ENCODE assay signal across 13 cellular contexts in genomic region chr3:60948488-60948887, GRCh38.
DNase-seq lines count a peak whose midpoint lies in the region; ATAC-seq, FAIRE-seq and TF ChIP-seq lines count a peak whose summit lies in the region.
"Had no signal": no experiment of that assay in that cellular context is flagged by ENCODE, and none has a peak within 500 bp of the region (broad histone marks: within the 10 kb centered on the region; RNA-seq: fewer than 3 reads in every experiment).

No MANE protein-coding gene starts in this region.

- no peaks in the 10 kb centered on the region for H3K36me3 Mint-ChIP-seq in astrocyte (ENCODE audit: low read depth, unreplicated experiment)

- no peak for FAIRE-seq in astrocyte (lab: Jason Lieb, UNC)
- FAIRE-seq in keratinocyte (lab: Jason Lieb, UNC) = no peak

- H3K4me2 ChIP-seq in astrocyte (ENCODE audit: low read length) (no peak overlapping the region), keratinocyte (ENCODE audit: control insufficient read depth, extremely low read depth, insufficient read depth, low read depth, low read length) (no peak overlapping the region)

- no peaks in the 10 kb centered on the region for H3K4me1 Mint-ChIP-seq in astrocyte (ENCODE audit: low read depth, unreplicated experiment)
- H3K4me1 Mint-ChIP-seq: activated CD4-positive, alpha-beta memory T cell treated with anti-CD3 and anti-CD28 coated beads, Interleukin-2, amount 10 ng/mL, durations not matched to agents 7 days and 5 days had no signal

- H4K20me1 ChIP-seq in astrocyte (ENCODE audit: insufficient read depth, low read length) (no peaks in the 10 kb centered on the region), keratinocyte (ENCODE audit: control insufficient read depth, extremely low read depth, insufficient read depth, low read length) (no peaks in the 10 kb centered on the region)

- H3K27me3 Mint-ChIP-seq in astrocyte (ENCODE audit: low read depth, unreplicated experiment) = no peaks in the 10 kb centered on the region
- H3K27me3 Mint-ChIP-seq: activated CD4-positive, alpha-beta memory T cell treated with anti-CD3 and anti-CD28 coated beads, Interleukin-2, amount 10 ng/mL, durations not matched to agents 7 days and 5 days had no signal

- DNase-seq in COLO668 (lab: John Stamatoyannopoulos, UW; ENCODE audit: unreplicated experiment) = peak; percentile 8
- no peak for DNase-seq in LNCaP clone FGC (ENCODE audit: low read depth)
- no peak for DNase-seq in astrocyte (ENCODE audit: low read depth)
- DNase-seq in keratinocyte (ENCODE audit: low read depth, low spot score) = no peak
- no peak for DNase-seq in Peyer's patch
- no peak for DNase-seq in iPS-NIHi7 (ENCODE audit: extremely low spot score)
- no peak for DNase-seq in sciatic nerve (ENCODE audit: low spot score)
- DNase-seq in T-helper 1 cell = no peak
- DNase-seq: activated CD4-positive, alpha-beta memory T cell treated with anti-CD3 and anti-CD28 coated beads, Interleukin-2, amount 10 ng/mL, durations not matched to agents 7 days and 5 days; activated naive CD4-positive, alpha-beta T cell treated with Interleukin-2 at 50 U/mL for 16 hours; dermis blood vessel endothelial cell; DMS153; heart right ventricle had no signal

- H3K9me1 ChIP-seq in keratinocyte (ENCODE audit: control insufficient read depth, extremely low read depth, insufficient read depth, low read length) = no peaks in the 10 kb centered on the region

- no peaks in the 10 kb centered on the region for H3K36me3 ChIP-seq in astrocyte (ENCODE audit: insufficient read depth, low read length)
- no peaks in the 10 kb centered on the region for H3K36me3 ChIP-seq in keratinocyte (ENCODE audit: control insufficient read depth in 2 of 2, extremely low read depth in 1 of 2, insufficient read depth in 2 of 2, low read length in 2 of 2)
- no peaks in the 10 kb centered on the region for H3K36me3 ChIP-seq in Peyer's patch
- H3K36me3 ChIP-seq: heart right ventricle had no signal

- dilution Hi-C loops in keratinocyte (cut with MboI; ENCODE audit: extremely low pct_ligation_motif_present, low sequenced_read_pairs) = no loop called here

- H3K9ac ChIP-seq in astrocyte (ENCODE audit: low read length) (no peak overlapping the region), keratinocyte (ENCODE audit: control insufficient read depth, extremely low read depth, insufficient read depth, low read length) (no peak overlapping the region)

- TF ChIP-seq CTCF in LNCaP clone FGC (IDR thresholded peaks at IDR 0.05; ENCODE audit: control insufficient read depth, extremely low read depth, insufficient read depth) = peak; percentile 33
- peak; percentile 38 for TF ChIP-seq CTCF in astrocyte (IDR thresholded peaks at IDR 0.05; ENCODE audit: insufficient read depth, low read depth, low read length)
- peak in 2 of 3 experiments; percentile 5 to 17 for TF ChIP-seq CTCF in keratinocyte (optimal IDR thresholded peaks at IDR 0.05 in 1 of 3, IDR thresholded peaks at IDR 0.05 in 1 of 3, conservative IDR thresholded peaks at IDR 0.05 in 1 of 3; ENCODE audit: extremely low read depth in 1 of 3, insufficient read depth in 2 of 3, low read length in 3 of 3)
- no peak for TF ChIP-seq CTCF in Peyer's patch (IDR thresholded peaks at IDR 0.05)

- H3K27ac ChIP-seq in astrocyte (ENCODE audit: low read depth, low read length) = no peak overlapping the region
- no peak overlapping the region for H3K27ac ChIP-seq in keratinocyte (ENCODE audit: control insufficient read depth, insufficient read depth, low read length)
- no peak overlapping the region for H3K27ac ChIP-seq in Peyer's patch
- H3K27ac ChIP-seq: heart right ventricle had no signal

- intact Hi-C loops in sciatic nerve (cut with DNase I) = no loop called here

- H2AFZ ChIP-seq in astrocyte (ENCODE audit: low read depth, low read length) = no peak overlapping the region
- no peak overlapping the region for H2AFZ ChIP-seq in keratinocyte (ENCODE audit: control insufficient read depth, low read length)

- H3K27me3 ChIP-seq in astrocyte (ENCODE audit: insufficient read depth, low read length) = no peaks in the 10 kb centered on the region
- H3K27me3 ChIP-seq in keratinocyte (ENCODE audit: control insufficient read depth, extremely low read depth, insufficient read depth, low read length) = no peaks in the 10 kb centered on the region
- H3K27me3 ChIP-seq in Peyer's patch = no peaks in the 10 kb centered on the region
- H3K27me3 ChIP-seq: heart right ventricle had no signal

- no peaks in the 10 kb centered on the region for H3K9me3 Mint-ChIP-seq in astrocyte (ENCODE audit: unreplicated experiment)
- H3K9me3 Mint-ChIP-seq: activated CD4-positive, alpha-beta memory T cell treated with anti-CD3 and anti-CD28 coated beads, Interleukin-2, amount 10 ng/mL, durations not matched to agents 7 days and 5 days had no signal

- H3K4me1 ChIP-seq in astrocyte (ENCODE audit: insufficient read depth, low read length) (no peaks in the 10 kb centered on the region), keratinocyte (ENCODE audit: control insufficient read depth, extremely low read depth, insufficient read depth, low read length) (peaks cover 6% of the 10 kb centered on the region), Peyer's patch (no peaks in the 10 kb centered on the region)

- no peak for ATAC-seq in sciatic nerve
- ATAC-seq: heart right ventricle had no signal

- H3K79me2 ChIP-seq in astrocyte (ENCODE audit: insufficient read depth, low read length) = no peaks in the 10 kb centered on the region
- no peaks in the 10 kb centered on the region for H3K79me2 ChIP-seq in keratinocyte (ENCODE audit: control insufficient read depth, insufficient read depth, low read length)

- no peak for TF ChIP-seq POLR2A in Peyer's patch (IDR thresholded peaks at IDR 0.05)

- H3K27ac Mint-ChIP-seq in astrocyte (ENCODE audit: unreplicated experiment) = no peak overlapping the region
- H3K27ac Mint-ChIP-seq: activated CD4-positive, alpha-beta memory T cell treated with anti-CD3 and anti-CD28 coated beads, Interleukin-2, amount 10 ng/mL, durations not matched to agents 7 days and 5 days had no signal

- H3K4me3 Mint-ChIP-seq in astrocyte (ENCODE audit: unreplicated experiment) = no peak overlapping the region
- H3K4me3 Mint-ChIP-seq: activated CD4-positive, alpha-beta memory T cell treated with anti-CD3 and anti-CD28 coated beads, Interleukin-2, amount 10 ng/mL, durations not matched to agents 7 days and 5 days had no signal

- H3K9me3 ChIP-seq in astrocyte (ENCODE audit: insufficient read depth, low read depth, low read length) (no peaks in the 10 kb centered on the region), keratinocyte (ENCODE audit: control insufficient read depth, low read depth, low read length) (no peaks in the 10 kb centered on the region), Peyer's patch (no peaks in the 10 kb centered on the region)

- H3K4me3 ChIP-seq in LNCaP clone FGC (ENCODE audit: low read depth, low read length) = no peak overlapping the region
- no peak overlapping the region for H3K4me3 ChIP-seq in astrocyte (ENCODE audit: insufficient read depth, low read depth, low read length)
- no peak overlapping the region for H3K4me3 ChIP-seq in keratinocyte (ENCODE audit: control insufficient read depth in 2 of 3, extremely low read depth in 1 of 3, insufficient read depth in 2 of 3, low read depth in 1 of 3, low read length in 3 of 3)
- H3K4me3 ChIP-seq in Peyer's patch = no peak overlapping the region
- H3K4me3 ChIP-seq: heart right ventricle had no signal

Comparison
In these comparisons a context has a peak if more than half of its experiments do, and no peak if none do; other contexts are left out.
1. CTCF ChIP-seq: peak in LNCaP clone FGC (single experiment), astrocyte (single experiment) and keratinocyte (2 of 3); none in Peyer's patch (0 of 6).